ENCODE assay signal across 8 cellular contexts in genomic region chr5:173781826-173782670, GRCh38.
A peak's percentile ranks its signal among the peaks of the same experiment; 100 is the strongest.
DNase-seq lines count a peak whose midpoint lies in the region; ATAC-seq and TF ChIP-seq lines count a peak whose summit lies in the region.

No MANE protein-coding gene starts in this region.

- H3K4me1 Mint-ChIP-seq in activated naive CD4-positive, alpha-beta T cell treated with anti-CD3 and anti-CD28 coated beads, Interleukin-2, amount 50 U/mL, for 24 hours = peaks cover 22% of the 10 kb centered on the region
- peaks cover 43% of the 10 kb centered on the region for H3K4me1 Mint-ChIP-seq in type B pancreatic cell (ENCODE audit: unreplicated experiment)

- TF ChIP-seq CTCF in type B pancreatic cell (conservative IDR thresholded peaks at IDR 0.05) = no peak

- peak overlapping the region; percentile 47 for H3K4me3 ChIP-seq in SK-N-MC

- intact Hi-C loops in posterior vena cava (cut with DNase I) = no loop called here

- peak overlapping the region; percentile 49 for H3K4me3 Mint-ChIP-seq in activated naive CD4-positive, alpha-beta T cell treated with anti-CD3 and anti-CD28 coated beads, Interleukin-2, amount 50 U/mL, for 24 hours
- peak overlapping the region; percentile 10 for H3K4me3 Mint-ChIP-seq in type B pancreatic cell

- H3K27me3 Mint-ChIP-seq in activated naive CD4-positive, alpha-beta T cell treated with anti-CD3 and anti-CD28 coated beads, Interleukin-2, amount 50 U/mL, for 24 hours = no peaks in the 10 kb centered on the region
- H3K27me3 Mint-ChIP-seq in type B pancreatic cell = no peaks in the 10 kb centered on the region

- H3K36me3 ChIP-seq in SK-N-MC (ENCODE audit: insufficient read depth, low read length) = no peaks in the 10 kb centered on the region

- no peaks in the 10 kb centered on the region for H3K36me3 Mint-ChIP-seq in activated naive CD4-positive, alpha-beta T cell treated with anti-CD3 and anti-CD28 coated beads, Interleukin-2, amount 50 U/mL, for 24 hours
- no peaks in the 10 kb centered on the region for H3K36me3 Mint-ChIP-seq in type B pancreatic cell

- H3K27ac Mint-ChIP-seq in activated naive CD4-positive, alpha-beta T cell treated with anti-CD3 and anti-CD28 coated beads, Interleukin-2, amount 50 U/mL, for 24 hours = peak overlapping the region; percentile 91
- H3K27ac Mint-ChIP-seq in type B pancreatic cell = peak overlapping the region; percentile 78

- H3K9ac ChIP-seq in SK-N-MC (ENCODE audit: insufficient read length) = no peak overlapping the region

- ATAC-seq in GM18868 (IDR thresholded peaks at IDR 0.05; ENCODE audit: unreplicated experiment) (peak; percentile 33), GM21367 (IDR thresholded peaks at IDR 0.05; ENCODE audit: unreplicated experiment) (no peak), GM18519 (IDR thresholded peaks at IDR 0.05; ENCODE audit: low FRiP score, unreplicated experiment) (no peak)

- H3K9me3 Mint-ChIP-seq in activated naive CD4-positive, alpha-beta T cell treated with anti-CD3 and anti-CD28 coated beads, Interleukin-2, amount 50 U/mL, for 24 hours = no peaks in the 10 kb centered on the region
- no peaks in the 10 kb centered on the region for H3K9me3 Mint-ChIP-seq in type B pancreatic cell

- DNase-seq in SK-N-MC (ENCODE audit: low read depth, low spot score) (peak; percentile 35), glomerular endothelial cell (ENCODE audit: extremely low read depth, low read depth, low spot score) (peak; percentile 90), posterior vena cava (ENCODE audit: low spot score) (peak; percentile 95), type B pancreatic cell (ENCODE audit: extremely low spot score, unreplicated experiment) (no peak)

- H3K27ac ChIP-seq in SK-N-MC = peak overlapping the region; percentile 87

- H3K9me3 ChIP-seq in SK-N-MC (ENCODE audit: low read depth, low read length) = no peaks in the 10 kb centered on the region
